In genomic region chr12:2112401-2112800, GRCh38 we compare ENCODE assay signal across 29 cellular contexts. TPM values are rescaled to one million over a fixed set of nuclear protein-coding genes. Genes with fewer than 3 reads are reported as not detected.
DNase-seq lines count a peak whose midpoint lies in the region; ATAC-seq, FAIRE-seq and TF ChIP-seq lines count a peak whose summit lies in the region.
"Had no signal": no experiment of that assay in that cellular context is flagged by ENCODE, and none has a peak within 500 bp of the region (broad histone marks: within the 10 kb centered on the region; RNA-seq: fewer than 3 reads in every experiment).

No MANE protein-coding gene starts in this region.

- H3K36me3 ChIP-seq in thoracic aorta, result peaks cover 11% of the 10 kb centered on the region
- H3K36me3 ChIP-seq: adrenal gland, neutrophil had no signal

- peaks cover 14% of the 10 kb centered on the region for H3K4me1 ChIP-seq in right cardiac atrium (ENCODE audit: control insufficient read depth, insufficient read depth, low read length)
- H3K4me1 ChIP-seq in thoracic aorta (ENCODE audit: control insufficient read depth in 1 of 2, low read depth in 2 of 2), result peaks cover 39 to 75% of the 10 kb centered on the region in 2 donors
- H3K4me1 ChIP-seq: adrenal gland, spleen had no signal

- TF ChIP-seq CTCF in thoracic aorta (IDR thresholded peaks at IDR 0.05), result no peak
- TF ChIP-seq CTCF in D721Med (IDR thresholded peaks at IDR 0.05; ENCODE audit: insufficient read depth, missing control alignments), result no peak

- FAIRE-seq in D721Med (lab: Jason Lieb, UNC), result no peak
- FAIRE-seq: GM12892, HTR-8/SVneo, K562 had no signal

- 81% methylated on average over 7 of the region's 7 CpGs for WGBS in right cardiac atrium

- ATAC-seq in right cardiac atrium (no peak), thoracic aorta (ENCODE audit: insufficient number of reproducible peaks, low FRiP score, low read depth) (no peak), GM21576 (IDR thresholded peaks at IDR 0.05; ENCODE audit: unreplicated experiment) (no peak)
- ATAC-seq: activated CD8-positive, alpha-beta memory T cell treated with anti-CD3 and anti-CD28 coated beads, Interleukin-2, amount 10 ng/mL, durations not matched to agents 7 days and 5 days; HCT116; K562; Panc1; WTC11 had no signal

- DNase-seq in DMS 273 (lab: John Stamatoyannopoulos, UW; ENCODE audit: unreplicated experiment) (peak; percentile 13), DMS 273 treated with DMSO at 0.1 percent for 48 hours (lab: John Stamatoyannopoulos, UW) (no peak), SW480 (ENCODE audit: low spot score) (peak; percentile 29), right cardiac atrium (no peak), thoracic aorta (ENCODE audit: low spot score) (no peak), D721Med (ENCODE audit: insufficient read length, low spot score) (no peak), GDM1 (lab: John Stamatoyannopoulos, UW) (no peak)
- DNase-seq: activated CD4-positive, alpha-beta T cell treated with anti-CD3 and anti-CD28 coated beads, Interleukin-2, amount 50 U/mL, for 1 hour; activated CD8-positive, alpha-beta memory T cell treated with anti-CD3 and anti-CD28 coated beads, Interleukin-2, amount 10 ng/mL, durations not matched to agents 7 days and 5 days; activated naive CD4-positive, alpha-beta T cell treated with anti-CD3 and anti-CD28 coated beads for 36 hours; activated T-cell treated with anti-CD3 and anti-CD28 coated beads, Interleukin-2, amount 50 U/mL, for 48 hours; adrenal gland; effector CD8-positive, alpha-beta T cell; NCI-H1092 treated with DMSO at 0.1 percent for 48 hours; NCI-H2029; spleen; SW 1271 had no signal

- intact Hi-C loops in right cardiac atrium (cut with DNase I), result no loop called here

- H3K27me3 ChIP-seq in right cardiac atrium (ENCODE audit: control insufficient read depth, insufficient read depth), result no peaks in the 10 kb centered on the region
- no peaks in the 10 kb centered on the region for H3K27me3 ChIP-seq in thoracic aorta (replicated peaks; ENCODE audit: insufficient read depth)
- H3K27me3 ChIP-seq: adrenal gland, neutrophil, spleen had no signal

- H3K9me3 ChIP-seq in right cardiac atrium (ENCODE audit: control insufficient read depth, low read length) (no peaks in the 10 kb centered on the region), thoracic aorta (no peaks in the 10 kb centered on the region)
- H3K9me3 ChIP-seq: adrenal gland, neutrophil, spleen had no signal

- no peak overlapping the region for H3K4me3 ChIP-seq in right cardiac atrium (ENCODE audit: low read length)
- no peak overlapping the region for H3K4me3 ChIP-seq in thoracic aorta
- H3K4me3 ChIP-seq: adrenal gland, K562, spleen had no signal

- H3K27ac ChIP-seq in right cardiac atrium (ENCODE audit: low read length) (peak overlapping the region; percentile 40), thoracic aorta (peak overlapping the region; percentile 55 to 65)
- H3K27ac ChIP-seq: 22Rv1, adrenal gland, neutrophil, spleen had no signal

RNA-seq across cellular contexts. Expression of gene CACNA1C, which starts 59.6 kb away (rescaled TPM):
- total RNA-seq in right cardiac atrium, result 100 to 1,000 TPM; 111 to 163 (median 124) TPM
- polyA plus RNA-seq in right cardiac atrium, result 34.6 TPM
- 100 to 1,000 TPM in 1 of 2 donors, 10 to 100 TPM in 1; 70.0 to 127 TPM for total RNA-seq in thoracic aorta
- total RNA-seq: epithelial cell of proximal tubule, K562, myocyte had no signal
- polyA plus RNA-seq: CD14-positive monocyte, K562 had no signal

Comparison
In these comparisons a context has a peak if more than half of its experiments do, and no peak if none do; other contexts are left out.
1. DNase-seq: peak in DMS 273 (single experiment) and SW480 (single experiment); none in DMS 273 treated with DMSO at 0.1 percent for 48 hours (single experiment), right cardiac atrium (0 of 3), thoracic aorta (single experiment), D721Med (single experiment) and GDM1 (single experiment).